In genomic region chr16:35405547-35405946, GRCh38 we compare ENCODE assay signal across 28 cellular contexts.
"Had no signal": no experiment of that assay in that cellular context is flagged by ENCODE, and none has a peak within 500 bp of the region (broad histone marks: within the 10 kb centered on the region; RNA-seq: fewer than 3 reads in every experiment).

No MANE protein-coding gene starts in this region.

- H3K4me1 ChIP-seq: adrenal gland, ascending aorta, breast epithelium, colonic mucosa, heart left ventricle had no signal

- H3K4me3 ChIP-seq: adrenal gland, ascending aorta, breast epithelium, cardiac muscle cell, colonic mucosa, heart left ventricle had no signal

- H3K27me3 ChIP-seq: adrenal gland, ascending aorta, breast epithelium, cardiac muscle cell, colonic mucosa, heart left ventricle had no signal

- DNase-seq: activated CD4-positive, alpha-beta memory T cell treated with anti-CD3 and anti-CD28 coated beads for 36 hours; activated CD4-positive, alpha-beta T cell treated with anti-CD3 and anti-CD28 coated beads for 36 hours; activated CD4-positive, alpha-beta T cell treated with anti-CD3 and anti-CD28 coated beads, Interleukin-2, amount 10 ng/mL, durations not matched to agents 24 days and 14 days; activated CD4-positive, CD25-positive, alpha-beta regulatory T cell; activated CD4-positive, CD25-positive, alpha-beta regulatory T cell treated with anti-CD3 and anti-CD28 coated beads, Interleukin-2, amount 50 U/mL, for 72 hours; activated CD8-positive, alpha-beta memory T cell treated with anti-CD3 and anti-CD28 coated beads, Interleukin-2, amount 10 ng/mL, durations not matched to agents 7 days and 5 days; activated CD8-positive, alpha-beta memory T cell treated with anti-CD3 and anti-CD28 coated beads, Interleukin-2, amount 50 U/mL, for 4 hours; activated CD8-positive, alpha-beta T cell treated with anti-CD3 and anti-CD28 coated beads, Interleukin-2, amount 10 ng/mL, durations not matched to agents 7 days and 5 days; activated effector memory CD4-positive, alpha-beta T cell treated with anti-CD3 and anti-CD28 coated beads, Interleukin-2, amount 50 U/mL, for 16 hours; activated naive CD4-positive, alpha-beta T cell treated with anti-CD3 and anti-CD28 coated beads for 36 hours; activated naive CD8-positive, alpha-beta T cell treated with anti-CD3 and anti-CD28 coated beads for 36 hours; activated naive CD8-positive, alpha-beta T cell treated with anti-CD3 and anti-CD28 coated beads, Interleukin-2, amount 50 U/mL, for 24 hours; activated T-cell treated with anti-CD3 and anti-CD28 coated beads, Interleukin-2, amount 50 U/mL, for 1 hour; activated T-cell treated with anti-CD3 and anti-CD28 coated beads, Interleukin-2, amount 50 U/mL, for 48 hours; amygdala; central memory CD4-positive, alpha-beta T cell; cerebellar nuclear complex; colonic mucosa; effector CD8-positive, alpha-beta T cell; foreskin fibroblast; glutamatergic neuron; heart left ventricle; T-helper 2 cell had no signal

- H3K9me3 ChIP-seq: adrenal gland, ascending aorta, colonic mucosa had no signal

- H3K36me3 ChIP-seq: adrenal gland, ascending aorta, breast epithelium, cardiac muscle cell, colonic mucosa, heart left ventricle had no signal

- H3K27ac ChIP-seq: adrenal gland, ascending aorta, breast epithelium, cardiac muscle cell, colonic mucosa, heart left ventricle had no signal

- ATAC-seq: activated CD4-positive, alpha-beta T cell treated with anti-CD3 and anti-CD28 coated beads for 36 hours; activated CD8-positive, alpha-beta memory T cell treated with anti-CD3 and anti-CD28 coated beads, Interleukin-2, amount 10 ng/mL, durations not matched to agents 7 days and 5 days; activated CD8-positive, alpha-beta T cell treated with anti-CD3 and anti-CD28 coated beads, Interleukin-2, amount 10 ng/mL, durations not matched to agents 7 days and 5 days; activated naive CD8-positive, alpha-beta T cell treated with anti-CD3 and anti-CD28 coated beads, Interleukin-2, amount 50 U/mL, for 24 hours; esophagus mucosa; heart left ventricle had no signal
